Comparison of ENCODE assay signal across 8 cellular contexts in genomic region chr2:118186858-118187254, GRCh38.
DNase-seq lines count a peak whose midpoint lies in the region; ATAC-seq and TF ChIP-seq lines count a peak whose summit lies in the region.

No MANE protein-coding gene starts in this region.

- TF ChIP-seq POLR2A in right lobe of liver (IDR thresholded peaks at IDR 0.05) (no peak), testis (IDR thresholded peaks at IDR 0.05) (no peak)

- TF ChIP-seq CTCF in right lobe of liver (IDR thresholded peaks at IDR 0.05): no peak
- TF ChIP-seq CTCF in testis (IDR thresholded peaks at IDR 0.05): no peak

- H3K4me3 ChIP-seq in right lobe of liver (peak overlapping the region; percentile 53 to 68 (median 66)), testis (peak overlapping the region; percentile 57 to 78)

- H3K4me1 Mint-ChIP-seq in activated CD4-positive, alpha-beta T cell treated with anti-CD3 and anti-CD28 coated beads, Interleukin-2, amount 10 ng/mL, durations not matched to agents 7 days and 5 days: peaks cover 31% of the 10 kb centered on the region
- H3K4me1 Mint-ChIP-seq in activated naive CD8-positive, alpha-beta T cell treated with anti-CD3 and anti-CD28 coated beads, Interleukin-2, amount 10 ng/mL, durations not matched to agents 7 days and 5 days: peaks cover 18% of the 10 kb centered on the region

- CTCF ChIA-PET in activated CD4-positive, alpha-beta T cell treated with anti-CD3 and anti-CD28 coated beads, Interleukin-2, amount 10 ng/mL, durations not matched to agents 7 days and 5 days (lab: Charles Lee): interaction anchor here (1.0 to 1.6 kb wide), 3 partner anchors 11 to 81 kb away, joined by 3 to 4 read pairs (median 3); no protein-coding TSS in a partner anchor

- H3K27ac ChIP-seq in right lobe of liver (peak overlapping the region; percentile 83 to 87 (median 84)), testis (peak overlapping the region in 1 of 2 donors; percentile 78)

- H3K27me3 ChIP-seq in right lobe of liver (no peaks in the 10 kb centered on the region), testis (no peaks in the 10 kb centered on the region)

- peaks cover 11% of the 10 kb centered on the region for H3K27me3 Mint-ChIP-seq in activated CD4-positive, alpha-beta T cell treated with anti-CD3 and anti-CD28 coated beads, Interleukin-2, amount 10 ng/mL, durations not matched to agents 7 days and 5 days
- H3K27me3 Mint-ChIP-seq in activated naive CD8-positive, alpha-beta T cell treated with anti-CD3 and anti-CD28 coated beads, Interleukin-2, amount 10 ng/mL, durations not matched to agents 7 days and 5 days: peaks cover 6% of the 10 kb centered on the region

- ATAC-seq in activated naive CD8-positive, alpha-beta T cell treated with anti-CD3 and anti-CD28 coated beads, Interleukin-2, amount 10 ng/mL, durations not matched to agents 7 days and 5 days (ENCODE audit: low read depth): no peak
- ATAC-seq in right lobe of liver: no peak
- no peak for ATAC-seq in esophagus mucosa
- ATAC-seq in GM19467 (IDR thresholded peaks at IDR 0.05; ENCODE audit: unreplicated experiment): no peak

- H3K36me3 ChIP-seq in right lobe of liver: no peaks in the 10 kb centered on the region
- no peaks in the 10 kb centered on the region for H3K36me3 ChIP-seq in testis (ENCODE audit: low read depth, missing control alignments)

- DNase-seq in activated CD4-positive, alpha-beta T cell treated with anti-CD3 and anti-CD28 coated beads, Interleukin-2, amount 10 ng/mL, durations not matched to agents 7 days and 5 days: no peak
- no peak for DNase-seq in activated CD4-positive, alpha-beta T cell treated with anti-CD3 and anti-CD28 coated beads, Interleukin-2, amount 50 U/mL, for 1 hour
- DNase-seq in activated naive CD8-positive, alpha-beta T cell treated with anti-CD3 and anti-CD28 coated beads, Interleukin-2, amount 10 ng/mL, durations not matched to agents 7 days and 5 days: no peak
- DNase-seq in right lobe of liver: no peak
- DNase-seq in testis: no peak
- no peak for DNase-seq in stimulated activated CD8-positive, alpha-beta memory T cell treated with anti-CD3 and anti-CD28 coated beads, Interleukin-4, amount 100 ng/mL, for 48 hours

- no peaks in the 10 kb centered on the region for H3K36me3 Mint-ChIP-seq in activated CD4-positive, alpha-beta T cell treated with anti-CD3 and anti-CD28 coated beads, Interleukin-2, amount 10 ng/mL, durations not matched to agents 7 days and 5 days (ENCODE audit: low read depth)
- H3K36me3 Mint-ChIP-seq in activated naive CD8-positive, alpha-beta T cell treated with anti-CD3 and anti-CD28 coated beads, Interleukin-2, amount 10 ng/mL, durations not matched to agents 7 days and 5 days: no peaks in the 10 kb centered on the region

- H3K9me3 Mint-ChIP-seq in activated CD4-positive, alpha-beta T cell treated with anti-CD3 and anti-CD28 coated beads, Interleukin-2, amount 10 ng/mL, durations not matched to agents 7 days and 5 days: no peaks in the 10 kb centered on the region
- no peaks in the 10 kb centered on the region for H3K9me3 Mint-ChIP-seq in activated naive CD8-positive, alpha-beta T cell treated with anti-CD3 and anti-CD28 coated beads, Interleukin-2, amount 10 ng/mL, durations not matched to agents 7 days and 5 days

- peak overlapping the region; percentile 97 for H3K27ac Mint-ChIP-seq in activated CD4-positive, alpha-beta T cell treated with anti-CD3 and anti-CD28 coated beads, Interleukin-2, amount 10 ng/mL, durations not matched to agents 7 days and 5 days
- H3K27ac Mint-ChIP-seq in activated naive CD8-positive, alpha-beta T cell treated with anti-CD3 and anti-CD28 coated beads, Interleukin-2, amount 10 ng/mL, durations not matched to agents 7 days and 5 days: peak overlapping the region; percentile 97

- POLR2A ChIA-PET in activated CD4-positive, alpha-beta T cell treated with anti-CD3 and anti-CD28 coated beads, Interleukin-2, amount 10 ng/mL, durations not matched to agents 7 days and 5 days (lab: Charles Lee): no interaction called here
- POLR2A ChIA-PET in activated naive CD8-positive, alpha-beta T cell treated with anti-CD3 and anti-CD28 coated beads, Interleukin-2, amount 10 ng/mL, durations not matched to agents 7 days and 5 days (lab: Charles Lee): interaction anchor here (1.0 to 3.4 kb wide), 5 partner anchors 10 to 173 kb away, joined by 3 to 12 read pairs (median 6); partner anchors contain the start of genes CCDC93 and INSIG2

- no peaks in the 10 kb centered on the region for H3K9me3 ChIP-seq in right lobe of liver
- H3K9me3 ChIP-seq in testis: no peaks in the 10 kb centered on the region

- 81% methylated on average over 5 of the region's 5 CpGs for WGBS in right lobe of liver (ENCODE audit: insufficient coverage, low coverage, low lambda C conversion rate, missing lambda C conversion rate)
- WGBS in testis, 2 donors: 55 to 61% methylated on average over 5 of the region's 5 CpGs

- H3K4me3 Mint-ChIP-seq in activated CD4-positive, alpha-beta T cell treated with anti-CD3 and anti-CD28 coated beads, Interleukin-2, amount 10 ng/mL, durations not matched to agents 7 days and 5 days: peak overlapping the region; percentile 85
- peak overlapping the region; percentile 94 for H3K4me3 Mint-ChIP-seq in activated naive CD8-positive, alpha-beta T cell treated with anti-CD3 and anti-CD28 coated beads, Interleukin-2, amount 10 ng/mL, durations not matched to agents 7 days and 5 days

- H3K4me1 ChIP-seq in right lobe of liver (no peaks in the 10 kb centered on the region), testis (no peaks in the 10 kb centered on the region)

- intact Hi-C loops in right lobe of liver (cut with DNase I) (no loop called here), testis (cut with DNase I; ENCODE audit: low total_unique reads) (no loop called here)
